1 cellular context compared by ENCODE assay signal in the genomic region with DNA sequence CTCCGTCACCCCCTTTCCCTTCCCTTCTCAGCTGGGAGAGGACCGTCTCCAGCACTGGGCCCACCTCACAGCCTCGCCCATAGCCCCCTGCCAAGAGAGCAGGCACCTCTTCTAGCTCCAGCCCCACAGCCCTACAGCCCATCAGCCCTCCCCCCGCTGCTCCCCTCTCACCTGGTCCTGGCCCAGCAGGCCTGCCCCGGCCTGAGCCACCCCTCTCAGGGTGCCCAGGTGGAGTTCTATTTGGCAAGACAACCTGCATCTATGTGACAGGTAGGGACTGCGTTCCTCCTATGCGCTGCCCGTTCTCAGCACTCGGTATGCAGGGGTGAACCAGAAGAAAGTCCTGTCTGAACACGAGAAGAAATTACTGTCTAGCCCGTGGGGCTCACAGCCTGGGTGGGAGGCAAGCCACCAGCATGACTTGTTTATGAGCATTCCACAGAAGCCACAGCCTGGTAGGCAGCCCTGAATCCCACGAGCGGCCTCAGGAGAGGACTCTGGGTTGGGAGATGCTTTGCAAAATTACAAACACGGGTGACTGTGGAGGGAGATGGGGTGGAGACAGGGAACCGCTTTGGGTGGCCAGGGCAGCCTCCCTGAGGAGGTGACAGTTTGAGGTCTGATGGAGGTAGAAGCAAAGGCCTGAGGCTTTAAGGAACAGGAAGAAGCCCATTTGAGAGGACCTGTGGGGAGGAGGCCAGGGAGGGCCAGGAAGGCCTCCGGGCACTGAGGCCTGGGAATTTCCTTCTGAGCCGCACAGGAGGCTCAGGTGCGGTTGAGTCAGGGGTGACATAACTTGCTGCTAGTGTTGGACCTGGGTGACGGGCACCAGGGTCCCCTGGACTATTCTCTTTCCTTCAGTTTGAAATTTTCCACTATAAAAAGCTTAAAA.
A peak's percentile ranks its signal among the peaks of the same experiment; 100 is the strongest.
TF ChIP-seq lines count a peak whose summit lies in the region.

No MANE protein-coding gene starts in this region.

TF ChIP-seq in HEK293, 187 proteins besides CTCF, POLR2A, EP300 and RAD21 (continued from another document):
- TF ChIP-seq ZNF311 (tag by site-specific recombination; IDR thresholded peaks at IDR 0.05; ENCODE audit: borderline replicate concordance) (no peak), ZNF664 (tag by site-specific recombination; IDR thresholded peaks at IDR 0.05) (no peak), GLIS1 (tag by site-specific recombination; IDR thresholded peaks at IDR 0.05) (peak; percentile 62)
- TF ChIP-seq, protein P1, sequence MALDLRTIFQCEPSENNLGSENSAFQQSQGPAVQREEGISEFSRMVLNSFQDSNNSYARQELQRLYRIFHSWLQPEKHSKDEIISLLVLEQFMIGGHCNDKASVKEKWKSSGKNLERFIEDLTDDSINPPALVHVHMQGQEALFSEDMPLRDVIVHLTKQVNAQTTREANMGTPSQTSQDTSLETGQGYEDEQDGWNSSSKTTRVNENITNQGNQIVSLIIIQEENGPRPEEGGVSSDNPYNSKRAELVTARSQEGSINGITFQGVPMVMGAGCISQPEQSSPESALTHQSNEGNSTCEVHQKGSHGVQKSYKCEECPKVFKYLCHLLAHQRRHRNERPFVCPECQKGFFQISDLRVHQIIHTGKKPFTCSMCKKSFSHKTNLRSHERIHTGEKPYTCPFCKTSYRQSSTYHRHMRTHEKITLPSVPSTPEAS (tag by site-specific recombination; IDR thresholded peaks at IDR 0.05): no peak
TF ChIP-seq in HEK293: peak in this region for 13.
